In the genomic region with DNA sequence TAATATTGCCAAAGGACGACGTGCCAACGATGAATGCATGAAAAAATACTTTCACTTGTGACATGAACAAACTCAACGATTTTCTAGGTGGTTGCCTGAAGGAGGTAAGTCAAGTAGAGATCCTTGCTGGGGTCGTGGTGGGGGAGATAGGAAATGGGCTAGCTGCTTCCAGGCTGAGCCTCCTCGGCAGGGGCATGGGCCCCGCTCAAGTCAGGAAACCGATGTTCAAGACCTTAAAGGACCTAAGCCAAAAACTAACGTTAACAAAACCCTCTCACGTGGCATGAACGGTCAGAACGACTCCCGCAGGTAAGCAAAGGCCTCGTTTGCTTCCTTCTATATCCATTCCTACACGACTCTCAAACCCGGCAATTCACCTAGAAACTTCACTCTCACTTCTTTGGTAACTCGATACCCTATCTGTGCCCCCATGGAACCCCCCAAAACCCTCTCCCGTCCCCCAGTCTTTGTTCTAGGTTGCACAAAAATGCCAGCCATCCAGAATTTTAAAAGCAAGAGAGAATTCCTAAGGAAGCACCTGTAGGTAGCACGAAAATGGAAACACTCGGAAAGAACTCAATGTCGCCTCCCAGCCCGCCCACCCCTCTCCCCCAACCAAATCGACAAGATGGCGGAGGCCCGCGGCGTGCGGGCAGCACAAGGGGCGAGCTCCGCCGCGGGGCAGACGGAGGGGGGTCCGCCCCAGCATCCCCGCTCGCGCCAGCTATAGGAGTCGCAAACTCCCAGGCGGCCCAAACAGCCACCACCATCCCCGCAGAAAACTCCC, we compare ENCODE assay signal across 1 cellular context.
TF ChIP-seq lines count a peak whose summit lies in the region.

No MANE protein-coding gene starts in this region.

TF ChIP-seq in GM23338, 12 proteins besides CTCF, POLR2A, EP300 and RAD21 (continued from another document):
- TF ChIP-seq, protein P1, sequence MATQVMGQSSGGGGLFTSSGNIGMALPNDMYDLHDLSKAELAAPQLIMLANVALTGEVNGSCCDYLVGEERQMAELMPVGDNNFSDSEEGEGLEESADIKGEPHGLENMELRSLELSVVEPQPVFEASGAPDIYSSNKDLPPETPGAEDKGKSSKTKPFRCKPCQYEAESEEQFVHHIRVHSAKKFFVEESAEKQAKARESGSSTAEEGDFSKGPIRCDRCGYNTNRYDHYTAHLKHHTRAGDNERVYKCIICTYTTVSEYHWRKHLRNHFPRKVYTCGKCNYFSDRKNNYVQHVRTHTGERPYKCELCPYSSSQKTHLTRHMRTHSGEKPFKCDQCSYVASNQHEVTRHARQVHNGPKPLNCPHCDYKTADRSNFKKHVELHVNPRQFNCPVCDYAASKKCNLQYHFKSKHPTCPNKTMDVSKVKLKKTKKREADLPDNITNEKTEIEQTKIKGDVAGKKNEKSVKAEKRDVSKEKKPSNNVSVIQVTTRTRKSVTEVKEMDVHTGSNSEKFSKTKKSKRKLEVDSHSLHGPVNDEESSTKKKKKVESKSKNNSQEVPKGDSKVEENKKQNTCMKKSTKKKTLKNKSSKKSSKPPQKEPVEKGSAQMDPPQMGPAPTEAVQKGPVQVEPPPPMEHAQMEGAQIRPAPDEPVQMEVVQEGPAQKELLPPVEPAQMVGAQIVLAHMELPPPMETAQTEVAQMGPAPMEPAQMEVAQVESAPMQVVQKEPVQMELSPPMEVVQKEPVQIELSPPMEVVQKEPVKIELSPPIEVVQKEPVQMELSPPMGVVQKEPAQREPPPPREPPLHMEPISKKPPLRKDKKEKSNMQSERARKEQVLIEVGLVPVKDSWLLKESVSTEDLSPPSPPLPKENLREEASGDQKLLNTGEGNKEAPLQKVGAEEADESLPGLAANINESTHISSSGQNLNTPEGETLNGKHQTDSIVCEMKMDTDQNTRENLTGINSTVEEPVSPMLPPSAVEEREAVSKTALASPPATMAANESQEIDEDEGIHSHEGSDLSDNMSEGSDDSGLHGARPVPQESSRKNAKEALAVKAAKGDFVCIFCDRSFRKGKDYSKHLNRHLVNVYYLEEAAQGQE (IDR thresholded peaks at IDR 0.05; ENCODE audit: unreplicated experiment), result no peak
- TF ChIP-seq ZNF331 (CRISPR knock-in tag; IDR thresholded peaks at IDR 0.05; ENCODE audit: low read depth), result no peak
- no peak for TF ChIP-seq JUNB (IDR thresholded peaks at IDR 0.05; ENCODE audit: unreplicated experiment)
